8 cellular contexts compared by ENCODE assay signal in genomic region chr14:75333523-75334190, GRCh38. TPM values are rescaled to one million over a fixed set of nuclear protein-coding genes. Genes with fewer than 3 reads are reported as not detected.
DNase-seq lines count a peak whose midpoint lies in the region; ATAC-seq lines count a peak whose summit lies in the region.
"Had no signal": no experiment of that assay in that cellular context is flagged by ENCODE, and none has a peak within 500 bp of the region (broad histone marks: within the 10 kb centered on the region; RNA-seq: fewer than 3 reads in every experiment).

No MANE protein-coding gene starts in this region.

- no peaks in the 10 kb centered on the region for H3K9me3 Mint-ChIP-seq in stimulated activated naive CD8-positive, alpha-beta T cell treated with anti-CD3 and anti-CD28 coated beads, Interleukin-15, amount 100 ng/mL, for 72 hours

- peaks cover 24% of the 10 kb centered on the region for H3K4me1 Mint-ChIP-seq in stimulated activated naive CD8-positive, alpha-beta T cell treated with anti-CD3 and anti-CD28 coated beads, Interleukin-15, amount 100 ng/mL, for 72 hours

- peak overlapping the region; percentile 83 to 86 for H3K4me3 Mint-ChIP-seq in stimulated activated naive CD8-positive, alpha-beta T cell treated with anti-CD3 and anti-CD28 coated beads, Interleukin-15, amount 100 ng/mL, for 72 hours

- peak; percentile 7 for ATAC-seq in HG03175 (IDR thresholded peaks at IDR 0.05; ENCODE audit: unreplicated experiment)
- ATAC-seq in right cardiac atrium = peak; percentile 39 to 54
- ATAC-seq in stimulated activated naive CD8-positive, alpha-beta T cell treated with anti-CD3 and anti-CD28 coated beads, Interleukin-15, amount 100 ng/mL, for 72 hours = peak; percentile 57

- peak overlapping the region; percentile 11 for H3K27ac ChIP-seq in right cardiac atrium (ENCODE audit: low read length)

- H3K27ac Mint-ChIP-seq in stimulated activated naive CD8-positive, alpha-beta T cell treated with anti-CD3 and anti-CD28 coated beads, Interleukin-15, amount 100 ng/mL, for 72 hours = peak overlapping the region; percentile 95 to 97

- no peaks in the 10 kb centered on the region for H3K9me3 ChIP-seq in right cardiac atrium (ENCODE audit: control insufficient read depth, low read length)
- H3K9me3 ChIP-seq: SK-N-SH had no signal

- H3K4me1 ChIP-seq in right cardiac atrium (ENCODE audit: control insufficient read depth, insufficient read depth, low read length) = no peaks in the 10 kb centered on the region

- intact Hi-C loops in right cardiac atrium (cut with DNase I) = loop anchor here in 1 of 4 donors (10.0 kb wide), 1 partner anchor 231 kb away; no protein-coding TSS in a partner anchor

- no peaks in the 10 kb centered on the region for H3K27me3 Mint-ChIP-seq in stimulated activated naive CD8-positive, alpha-beta T cell treated with anti-CD3 and anti-CD28 coated beads, Interleukin-15, amount 100 ng/mL, for 72 hours

- DNase-seq in activated CD8-positive, alpha-beta memory T cell treated with anti-CD3 and anti-CD28 coated beads, Interleukin-2, amount 50 U/mL, for 4 hours = peak; percentile 16
- DNase-seq in right cardiac atrium = peak in 2 of 3 donors; percentile 26 to 70
- DNase-seq in stimulated activated naive CD8-positive, alpha-beta T cell treated with anti-CD3 and anti-CD28 coated beads, Interleukin-15, amount 100 ng/mL, for 72 hours = peak in 1 of 2 donors; percentile 9
- no peak for DNase-seq in SKM-1 treated with dmso at 0.1 percent for 144 hours (lab: John Stamatoyannopoulos, UW; ENCODE audit: unreplicated experiment)
- no peak for DNase-seq in NCI-H524 (lab: John Stamatoyannopoulos, UW)
- DNase-seq in SHP77 treated with DMSO at 0.1 percent for 48 hours (lab: John Stamatoyannopoulos, UW) = no peak
- DNase-seq: SK-N-SH had no signal

- H3K27me3 ChIP-seq in right cardiac atrium (ENCODE audit: control insufficient read depth, insufficient read depth) = no peaks in the 10 kb centered on the region

- 80% methylated on average over 27 of the region's 27 CpGs for WGBS in right cardiac atrium

- H3K4me3 ChIP-seq in right cardiac atrium (ENCODE audit: low read length) = no peak overlapping the region

RNA-seq across cellular contexts. Expression of gene FOS, which starts 55.0 kb away (rescaled TPM):
- 100 to 1,000 TPM in 1 of 4 donors, 10 to 100 TPM in 3; 15.7 to 244 (median 46.3) TPM for total RNA-seq in right cardiac atrium
- polyA plus RNA-seq in right cardiac atrium = 144 TPM

Comparison
In these comparisons a context has a peak if more than half of its experiments do, and no peak if none do; other contexts are left out.
1. ATAC-seq: peak in every context shown above with its lines; median percentile 57 in stimulated activated naive CD8-positive, alpha-beta T cell treated with anti-CD3 and anti-CD28 coated beads, Interleukin-15, amount 100 ng/mL, for 72 hours; 46 in right cardiac atrium; 7 in HG03175.
2. DNase-seq: peak in activated CD8-positive, alpha-beta memory T cell treated with anti-CD3 and anti-CD28 coated beads, Interleukin-2, amount 50 U/mL, for 4 hours (single experiment) and right cardiac atrium (2 of 3); none in SKM-1 treated with dmso at 0.1 percent for 144 hours (single experiment), NCI-H524 (0 of 2) and SHP77 treated with DMSO at 0.1 percent for 48 hours (single experiment).